In the genomic region with DNA sequence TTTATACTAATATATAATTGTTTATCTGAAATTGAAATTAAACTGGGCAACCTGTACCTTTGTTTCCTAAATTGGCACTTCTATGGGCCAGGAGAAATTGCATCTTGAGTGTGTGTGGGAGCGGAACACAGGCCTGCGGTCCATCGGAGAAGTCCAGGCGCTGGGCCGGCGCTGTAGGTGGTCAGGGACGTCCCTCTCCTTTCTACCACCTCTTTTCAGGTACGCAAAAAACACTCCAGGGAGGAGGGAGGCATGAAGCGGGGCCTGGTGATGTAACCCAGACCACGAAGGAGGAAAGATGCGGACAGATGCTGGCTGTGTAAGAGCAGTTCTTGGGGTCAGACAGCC, we compare ENCODE assay signal across 12 cellular contexts. TPM values are rescaled to one million over a fixed set of nuclear protein-coding genes. Genes with fewer than 3 reads are reported as not detected.
DNase-seq lines count a peak whose midpoint lies in the region; ATAC-seq and TF ChIP-seq lines count a peak whose summit lies in the region.
"Had no signal": no experiment of that assay in that cellular context is flagged by ENCODE, and none has a peak within 500 bp of the region (broad histone marks: within the 10 kb centered on the region; RNA-seq: fewer than 3 reads in every experiment).

No MANE protein-coding gene starts in this region.

- no peaks in the 10 kb centered on the region for H3K36me3 Mint-ChIP-seq in CD4-positive, alpha-beta memory T cell
- H3K36me3 Mint-ChIP-seq in endothelial cell (ENCODE audit: low read depth, unreplicated experiment) (peaks cover 4% of the 10 kb centered on the region), nephron (ENCODE audit: low read depth) (no peaks in the 10 kb centered on the region)

- peaks cover 46 to 51% of the 10 kb centered on the region in 2 donors for H3K27me3 Mint-ChIP-seq in CD4-positive, alpha-beta memory T cell
- H3K27me3 Mint-ChIP-seq in endothelial cell (ENCODE audit: unreplicated experiment) (peaks cover 16% of the 10 kb centered on the region), nephron (ENCODE audit: low read depth) (peaks cover 65% of the 10 kb centered on the region)

- TF ChIP-seq CTCF in endothelial cell (IDR thresholded peaks at IDR 0.05; ENCODE audit: unreplicated experiment) = no peak
- no peak for TF ChIP-seq CTCF in nephron (IDR thresholded peaks at IDR 0.05; ENCODE audit: unreplicated experiment in 3 of 3)
- TF ChIP-seq CTCF in foreskin keratinocyte (conservative IDR thresholded peaks at IDR 0.05) = no peak

- no peaks in the 10 kb centered on the region for H3K4me1 ChIP-seq in CD4-positive, alpha-beta memory T cell (ENCODE audit: insufficient read depth, low read length)
- H3K4me1 ChIP-seq in foreskin keratinocyte = no peaks in the 10 kb centered on the region

- no peak overlapping the region for H3K4me3 ChIP-seq in CD4-positive, alpha-beta memory T cell (ENCODE audit: low read length in 2 of 2)

- H3K36me3 ChIP-seq in CD4-positive, alpha-beta memory T cell (ENCODE audit: insufficient read depth, low read length) = no peaks in the 10 kb centered on the region

- intact Hi-C loops in CD4-positive, alpha-beta memory T cell (cut with micrococcal nuclease) = no loop called here

- peaks cover 0 to 8% (median 5%) of the 10 kb centered on the region in 4 donors for H3K4me1 Mint-ChIP-seq in CD4-positive, alpha-beta memory T cell
- H3K4me1 Mint-ChIP-seq in endothelial cell (ENCODE audit: unreplicated experiment) (peaks cover 4% of the 10 kb centered on the region), nephron (no peaks in the 10 kb centered on the region)

- ATAC-seq in HG03045 (IDR thresholded peaks at IDR 0.05; ENCODE audit: unreplicated experiment) = no peak
- ATAC-seq in foreskin keratinocyte = no peak

- H3K27ac Mint-ChIP-seq in CD4-positive, alpha-beta memory T cell = no peak overlapping the region
- H3K27ac Mint-ChIP-seq in endothelial cell (ENCODE audit: unreplicated experiment) (peak overlapping the region; percentile 20), nephron (no peak overlapping the region)
- H3K27ac Mint-ChIP-seq: CD4-positive, CD25-positive, alpha-beta regulatory T cell had no signal

- CTCF ChIA-PET in CD4-positive, alpha-beta memory T cell (lab: Charles Lee; ENCODE audit: partially characterized antibody) = no interaction called here

- POLR2A ChIA-PET in CD4-positive, alpha-beta memory T cell (lab: Charles Lee; ENCODE audit: partially characterized antibody) = no interaction called here

- H3K9me3 Mint-ChIP-seq in CD4-positive, alpha-beta memory T cell = no peaks in the 10 kb centered on the region
- H3K9me3 Mint-ChIP-seq in endothelial cell (ENCODE audit: unreplicated experiment) (no peaks in the 10 kb centered on the region), nephron (no peaks in the 10 kb centered on the region)

- no peak overlapping the region for H3K27ac ChIP-seq in CD4-positive, alpha-beta memory T cell (ENCODE audit: low read depth, low read length)
- H3K27ac ChIP-seq in foreskin keratinocyte = no peak overlapping the region

- H3K4me3 Mint-ChIP-seq in CD4-positive, alpha-beta memory T cell = peak overlapping the region in 6 of 8 donors; percentile 23 to 72 (median 56)
- H3K4me3 Mint-ChIP-seq in endothelial cell (ENCODE audit: unreplicated experiment) (peak overlapping the region; percentile 85), nephron (peak overlapping the region; percentile 69 to 74 (median 73))

- no peaks in the 10 kb centered on the region for H3K9me3 ChIP-seq in CD4-positive, alpha-beta memory T cell (ENCODE audit: control insufficient read depth in 1 of 2, low read length in 2 of 2)

- no peak for DNase-seq in CD4-positive, alpha-beta memory T cell
- DNase-seq in HuH-7 (ENCODE audit: low spot score) = peak; percentile 31
- no peak for DNase-seq in endothelial cell (ENCODE audit: low spot score)
- no peak for DNase-seq in foreskin keratinocyte
- no peak for DNase-seq in stimulated activated CD4-positive, alpha-beta T cell treated with anti-CD3 and anti-CD28 coated beads, Interleukin-12 subunit alpha, Interleukin-12 subunit beta, amount 100 ng/mL, for 4 hours
- DNase-seq in activated effector memory CD4-positive, alpha-beta T cell treated with anti-CD3 and anti-CD28 coated beads, Interleukin-2, amount 50 U/mL, for 16 hours = no peak
- DNase-seq: CD4-positive, CD25-positive, alpha-beta regulatory T cell; NCI-H2029 had no signal

- peaks cover 22% of the 10 kb centered on the region for H3K27me3 ChIP-seq in CD4-positive, alpha-beta memory T cell (ENCODE audit: insufficient read depth, low read length)
- H3K27me3 ChIP-seq in foreskin keratinocyte = peaks cover 87% of the 10 kb centered on the region

RNA-seq across cellular contexts. Expression of gene MGAT4D, which starts 0.7 kb away (rescaled TPM):
- total RNA-seq in CD4-positive, alpha-beta memory T cell = not detected
- polyA plus RNA-seq in CD4-positive, alpha-beta memory T cell = not detected
- total RNA-seq in endothelial cell (ENCODE audit: unreplicated experiment) = 0.13 TPM
- total RNA-seq in foreskin keratinocyte = not detected in 2 replicates
- not detected in 2 replicates for polyA plus RNA-seq in foreskin keratinocyte
- total RNA-seq: CD4-positive, CD25-positive, alpha-beta regulatory T cell; dermis microvascular lymphatic vessel endothelial cell; T-helper 2 cell treated with Interferon-gamma antibody and Interleukin-4, amounts not matched to agents 100 ng/mL and 5 ng/mL, for 36 hours had no signal
- polyA plus RNA-seq: CD4-positive, CD25-positive, alpha-beta regulatory T cell had no signal

RNA-seq across cellular contexts. Expression of gene ELMOD2, which starts 26.6 kb away (rescaled TPM):
- 10 to 100 TPM; 26.2 to 29.8 TPM for total RNA-seq in CD4-positive, alpha-beta memory T cell
- 10 to 100 TPM in 1 of 2 donors, 1 to 10 TPM in 1; 7.2 to 13.0 TPM for polyA plus RNA-seq in CD4-positive, alpha-beta memory T cell
- total RNA-seq in endothelial cell (ENCODE audit: unreplicated experiment) (31.7 TPM), foreskin keratinocyte (11.5 and 14.9 TPM in 2 replicates)
- 7.3 and 8.2 TPM in 2 replicates for polyA plus RNA-seq in foreskin keratinocyte
